ENCODE assay signal across 8 cellular contexts in the genomic region with DNA sequence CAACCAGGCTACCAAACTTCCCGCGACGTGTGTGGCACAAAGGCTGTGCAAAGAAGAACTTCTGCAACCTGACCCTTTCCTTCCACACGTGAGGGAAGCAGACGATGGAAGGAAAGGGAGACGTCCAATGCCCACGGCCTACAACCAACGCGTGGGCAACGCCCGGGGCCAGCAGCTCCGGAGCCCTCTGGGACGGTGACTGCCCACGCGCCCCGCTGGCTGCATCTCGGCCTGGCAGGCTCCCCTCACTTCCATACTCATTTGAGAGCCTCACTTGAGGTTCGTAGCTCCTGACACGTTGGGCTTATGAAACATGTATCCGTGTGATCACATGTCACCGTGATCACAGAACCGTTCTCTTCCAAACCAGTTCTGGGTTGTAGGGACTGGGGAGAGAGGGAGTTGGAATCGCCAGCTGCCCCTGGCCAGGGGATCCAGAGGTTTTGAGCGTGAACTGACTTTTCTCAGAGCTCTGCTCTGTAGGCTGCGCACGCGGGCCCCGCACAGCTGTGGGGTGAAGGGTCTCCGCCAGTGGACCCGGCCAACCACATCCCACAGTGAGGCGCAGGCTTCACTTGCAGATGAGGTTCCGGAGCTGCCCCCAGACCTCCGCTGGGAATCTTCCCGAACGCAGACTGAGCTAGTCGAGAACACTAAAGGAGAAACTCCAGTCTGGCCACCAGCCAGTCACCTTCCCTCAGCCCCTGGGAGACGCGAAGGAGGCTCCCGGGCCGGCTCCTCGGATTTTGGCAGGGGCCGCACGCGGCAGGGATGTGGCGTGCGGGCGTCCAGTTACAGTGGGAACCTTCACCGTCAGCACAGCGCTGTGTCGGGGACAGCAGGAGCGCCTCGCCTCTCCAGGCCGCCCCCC. TPM values are rescaled to one million over a fixed set of nuclear protein-coding genes. Genes with fewer than 3 reads are reported as not detected.
DNase-seq lines count a peak whose midpoint lies in the region; ATAC-seq, FAIRE-seq and TF ChIP-seq lines count a peak whose summit lies in the region.

No MANE protein-coding gene starts in this region.

- no peaks in the 10 kb centered on the region for H3K27me3 ChIP-seq in endothelial cell of umbilical vein (ENCODE audit: control insufficient read depth in 2 of 2, insufficient read depth in 2 of 2, low read length in 2 of 2)

- H3K4me2 ChIP-seq in endothelial cell of umbilical vein (ENCODE audit: insufficient read depth, low read length): peak overlapping the region; percentile 57

- peak overlapping the region; percentile 64 to 97 (median 68) for H3K4me3 ChIP-seq in endothelial cell of umbilical vein (replicated peaks in 1 of 3; ENCODE audit: insufficient read depth in 1 of 3, low read depth in 1 of 3, low read length in 3 of 3)

- H3K9me1 ChIP-seq in endothelial cell of umbilical vein (replicated peaks; ENCODE audit: control insufficient read depth, extremely low read depth, insufficient read depth, low read length): no peaks in the 10 kb centered on the region

- CTCF ChIA-PET in endothelial cell of umbilical vein (lab: Charles Lee): interaction anchor here (0.9 kb wide), 1 partner anchor 26 kb away, joined by 3 read pairs; no protein-coding TSS in a partner anchor

- DNase-seq in RPMI7951 (ENCODE audit: low read depth) (peak; percentile 8), endothelial cell of umbilical vein (ENCODE audit: low read depth, low spot score) (peak; percentile 39), myocyte (ENCODE audit: low read depth) (peak; percentile 56), HK-2 (ENCODE audit: unreplicated experiment) (no peak), retina (no peak), NCI-H226 (no peak)
- DNase-seq in activated CD4-positive, CD25-positive, alpha-beta regulatory T cell treated with anti-CD3 and anti-CD28 coated beads, Interleukin-2, amount 50 U/mL, for 72 hours: no peak

- no peak overlapping the region for H3K27ac ChIP-seq in endothelial cell of umbilical vein (ENCODE audit: insufficient read depth, low read depth, low read length)

- TF ChIP-seq POLR2A in endothelial cell of umbilical vein (IDR thresholded peaks at IDR 0.05; ENCODE audit: low read depth, low read length): no peak

- intact Hi-C loops in endothelial cell of umbilical vein (cut with micrococcal nuclease): no loop called here

- H3K36me3 ChIP-seq in endothelial cell of umbilical vein (ENCODE audit: control insufficient read depth in 2 of 2, extremely low read depth in 1 of 2, insufficient read depth in 2 of 2, low read length in 2 of 2): no peaks in the 10 kb centered on the region

- POLR2A ChIA-PET in endothelial cell of umbilical vein (lab: Charles Lee): no interaction called here

- peaks cover 7% of the 10 kb centered on the region for H3K4me1 ChIP-seq in endothelial cell of umbilical vein (ENCODE audit: control insufficient read depth, extremely low read depth, insufficient read depth, low read length)

- H2AFZ ChIP-seq in endothelial cell of umbilical vein (ENCODE audit: low read depth, low read length): peak overlapping the region; percentile 94

- H4K20me1 ChIP-seq in endothelial cell of umbilical vein (replicated peaks; ENCODE audit: control insufficient read depth, extremely low read depth, insufficient read depth, low read length): no peaks in the 10 kb centered on the region

- peak overlapping the region; percentile 85 for H3K9ac ChIP-seq in endothelial cell of umbilical vein (replicated peaks; ENCODE audit: extremely low read depth, insufficient read depth, low read length)

- BruUV-seq in endothelial cell of umbilical vein (replicated peaks; lab: Mats Ljungman, UMichigan): TSS peak; percentile 24

- no peak for TF ChIP-seq CTCF in endothelial cell of umbilical vein (IDR thresholded peaks at IDR 0.05; ENCODE audit: extremely low read depth in 1 of 2, insufficient read depth in 1 of 2, low read depth in 1 of 2, low read length in 2 of 2)

- ATAC-seq in GM21381 (IDR thresholded peaks at IDR 0.05; ENCODE audit: unreplicated experiment): peak; percentile 8

- H3K79me2 ChIP-seq in endothelial cell of umbilical vein (ENCODE audit: control insufficient read depth, insufficient read depth, low read length): no peaks in the 10 kb centered on the region

- no peaks in the 10 kb centered on the region for H3K9me3 ChIP-seq in endothelial cell of umbilical vein (replicated peaks; ENCODE audit: control insufficient read depth, insufficient read depth, low read length)

- FAIRE-seq in endothelial cell of umbilical vein (lab: Jason Lieb, UNC): no peak

- dilution Hi-C loops in endothelial cell of umbilical vein (cut with MboI; ENCODE audit: extremely low pct_ligation_motif_present, low sequenced_read_pairs): no loop called here

TF ChIP-seq in endothelial cell of umbilical vein, 7 proteins besides CTCF, POLR2A, EP300 and RAD21:
- TF ChIP-seq, protein P1, sequence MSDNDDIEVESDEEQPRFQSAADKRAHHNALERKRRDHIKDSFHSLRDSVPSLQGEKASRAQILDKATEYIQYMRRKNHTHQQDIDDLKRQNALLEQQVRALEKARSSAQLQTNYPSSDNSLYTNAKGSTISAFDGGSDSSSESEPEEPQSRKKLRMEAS (IDR thresholded peaks at IDR 0.05; ENCODE audit: insufficient read depth, insufficient read length): no peak
- TF ChIP-seq POLR2AphosphoS5 (IDR thresholded peaks at IDR 0.05; ENCODE audit: insufficient read depth, low read depth, low read length) (no peak), FOS (IDR thresholded peaks at IDR 0.05; ENCODE audit: borderline replicate concordance, insufficient read depth, low read length) (no peak), MYC (IDR thresholded peaks at IDR 0.05; ENCODE audit: low read depth, low read length) (no peak), JUN (IDR thresholded peaks at IDR 0.05; ENCODE audit: borderline replicate concordance, insufficient read depth, insufficient read length, low read depth) (no peak), EZH2 (IDR thresholded peaks at IDR 0.05; ENCODE audit: borderline replicate concordance, low read depth, low read length, severe bottlenecking) (no peak), GATA2 (IDR thresholded peaks at IDR 0.05; ENCODE audit: insufficient read depth, insufficient read length, low read depth, low read length) (no peak)

RNA-seq across cellular contexts. Expression of gene LMF1, which starts 1.0 kb away (rescaled TPM):
- 16.0 and 20.4 TPM in 2 replicates for total RNA-seq in RPMI7951 (2014; rRNA removed; shearing (Covaris generic))
- 12.5 and 17.8 TPM in 2 replicates for total RNA-seq in endothelial cell of umbilical vein
- polyA plus RNA-seq in endothelial cell of umbilical vein: 14.3 and 17.8 TPM in 2 replicates
- polyA plus RNA-seq in endothelial cell of umbilical vein (2011; cell fraction: cytosol; rRNA removed): 6.7 and 7.5 TPM in 2 replicates
- polyA plus RNA-seq in endothelial cell of umbilical vein (2011; cell fraction: nucleus; rRNA removed): 17.8 and 26.6 TPM in 2 replicates
- 15.8 and 23.9 TPM in 2 replicates for polyA plus RNA-seq in endothelial cell of umbilical vein (2012)
- 30.9 and 34.6 TPM in 2 replicates for polyA minus RNA-seq in endothelial cell of umbilical vein
- polyA minus RNA-seq in endothelial cell of umbilical vein (2011; cell fraction: cytosol; rRNA and poly(A)+ RNA removed): 13.3 TPM
- 16.7 and 20.3 TPM in 2 replicates for polyA minus RNA-seq in endothelial cell of umbilical vein (2011; cell fraction: nucleus; rRNA and poly(A)+ RNA removed)
- 67.9 and 74.3 TPM in 2 replicates for total RNA-seq in myocyte
- 39.2 TPM for polyA plus RNA-seq in myocyte (2012)

RNA-seq across cellular contexts. Expression of gene SOX8, which starts 11.8 kb away (rescaled TPM):
- total RNA-seq in RPMI7951 (2014; rRNA removed; shearing (Covaris generic)): 0.10 TPM in 1 of 2 replicates, not detected in the other
- total RNA-seq in endothelial cell of umbilical vein (0.42 and 0.53 TPM in 2 replicates), myocyte (53.9 and 116 TPM in 2 replicates)
- 0.52 and 0.72 TPM in 2 replicates for polyA plus RNA-seq in endothelial cell of umbilical vein
- 0.35 and 0.37 TPM in 2 replicates for polyA plus RNA-seq in endothelial cell of umbilical vein (2011; cell fraction: cytosol; rRNA removed)
- polyA plus RNA-seq in endothelial cell of umbilical vein (2011; cell fraction: nucleus; rRNA removed): 3.1 and 3.3 TPM in 2 replicates
- 0.29 and 0.45 TPM in 2 replicates for polyA plus RNA-seq in endothelial cell of umbilical vein (2012)
- polyA minus RNA-seq in endothelial cell of umbilical vein: 0.17 and 0.25 TPM in 2 replicates
- not detected for polyA minus RNA-seq in endothelial cell of umbilical vein (2011; cell fraction: cytosol; rRNA and poly(A)+ RNA removed)
- polyA minus RNA-seq in endothelial cell of umbilical vein (2011; cell fraction: nucleus; rRNA and poly(A)+ RNA removed): 0.24 and 0.53 TPM in 2 replicates
- 18.8 TPM for polyA plus RNA-seq in myocyte (2012)

Comparison
In these comparisons a context has a peak if more than half of its experiments do, and no peak if none do; other contexts are left out.
1. DNase-seq: peak in RPMI7951 (single experiment), endothelial cell of umbilical vein (single experiment) and myocyte (single experiment); none in HK-2 (single experiment), activated CD4-positive, CD25-positive, alpha-beta regulatory T cell treated with anti-CD3 and anti-CD28 coated beads, Interleukin-2, amount 50 U/mL, for 72 hours (single experiment), retina (single experiment) and NCI-H226 (single experiment).
2. RNA of gene SOX8, which starts 11.8 kb away (total RNA-seq): 53.9 to 116 TPM in myocyte; 0.42 to 0.53 TPM in endothelial cell of umbilical vein and 0.10 TPM in RPMI7951; every median in the first group is over 10 times any median in the second.